Comparison of ENCODE assay signal across 10 cellular contexts in genomic region chr19:54439174-54439851, GRCh38. TPM values are rescaled to one million over a fixed set of nuclear protein-coding genes. Genes with fewer than 3 reads are reported as not detected.
DNase-seq lines count a peak whose midpoint lies in the region; ATAC-seq and TF ChIP-seq lines count a peak whose summit lies in the region.
"Had no signal": no experiment of that assay in that cellular context is flagged by ENCODE, and none has a peak within 500 bp of the region (broad histone marks: within the 10 kb centered on the region; RNA-seq: fewer than 3 reads in every experiment).

No MANE protein-coding gene starts in this region.

- WGBS in liver = 81% methylated on average over 15 of the region's 15 CpGs

- peak overlapping the region; percentile 7 to 62 (median 26) for H3K4me3 Mint-ChIP-seq in brain
- H3K4me3 Mint-ChIP-seq: natural killer cell treated with Interleukin-12 subunit alpha and Interleukin-12 subunit beta and Interleukin-15 and Interleukin-18, amount 100 ng/mL, for 72 hours had no signal

- H3K9me3 ChIP-seq in liver (ENCODE audit: control insufficient read depth in 4 of 4, low read length in 3 of 4) = no peaks in the 10 kb centered on the region
- H3K9me3 ChIP-seq: SJSA1 had no signal

- H3K4me3 ChIP-seq in liver (ENCODE audit: low read depth in 1 of 3, low read length in 3 of 3) = no peak overlapping the region
- H3K4me3 ChIP-seq: SJSA1 had no signal

- H3K27me3 Mint-ChIP-seq in brain = no peaks in the 10 kb centered on the region
- H3K27me3 Mint-ChIP-seq: natural killer cell treated with Interleukin-12 subunit alpha and Interleukin-12 subunit beta and Interleukin-15 and Interleukin-18, amount 100 ng/mL, for 72 hours had no signal

- POLR2A ChIA-PET in GM10248 (lab: Yijun Ruan, JAX) = interaction anchor here (1.1 to 2.4 kb wide), 2 partner anchors 9 to 10 kb away, joined by 3 to 6 read pairs; partner anchors contain the start of gene LENG8

- TF ChIP-seq RAD21 in liver (IDR thresholded peaks at IDR 0.05) = peak in 1 of 2 donors; percentile 51

- ATAC-seq in GM18867 (IDR thresholded peaks at IDR 0.05; ENCODE audit: unreplicated experiment) = no peak

- H3K9me3 Mint-ChIP-seq in brain = no peaks in the 10 kb centered on the region
- H3K9me3 Mint-ChIP-seq: natural killer cell treated with Interleukin-12 subunit alpha and Interleukin-12 subunit beta and Interleukin-15 and Interleukin-18, amount 100 ng/mL, for 72 hours had no signal

- peaks cover 70% of the 10 kb centered on the region for H3K4me1 Mint-ChIP-seq in brain

- H3K4me1 ChIP-seq in liver (ENCODE audit: control insufficient read depth in 4 of 4, insufficient read depth in 4 of 4, low read length in 3 of 4) = peaks cover 0 to 6% (median 4%) of the 10 kb centered on the region in 4 donors
- H3K4me1 ChIP-seq: SJSA1 had no signal

- no peak overlapping the region for H3K9ac ChIP-seq in liver (ENCODE audit: low read depth in 1 of 2, low read length in 2 of 2)

- H3K27me3 ChIP-seq in liver (ENCODE audit: control insufficient read depth in 4 of 4, insufficient read depth in 4 of 4, low read length in 3 of 4) = no peaks in the 10 kb centered on the region
- H3K27me3 ChIP-seq: SJSA1 had no signal

- H3K36me3 Mint-ChIP-seq in brain = peaks cover 36% of the 10 kb centered on the region

- peak overlapping the region; percentile 68 to 92 (median 83) for H3K27ac Mint-ChIP-seq in brain
- H3K27ac Mint-ChIP-seq: natural killer cell treated with Interleukin-12 subunit alpha and Interleukin-12 subunit beta and Interleukin-15 and Interleukin-18, amount 100 ng/mL, for 72 hours had no signal

- DNase-seq in GM10248 (ENCODE audit: extremely low spot score) (no peak), NCI-H226 (peak; percentile 35), GM03348 (ENCODE audit: low spot score) (no peak), NCI-H1092 treated with DMSO at 0.1 percent for 48 hours (lab: John Stamatoyannopoulos, UW) (no peak), putamen (ENCODE audit: low spot score) (no peak)

- TF ChIP-seq CTCF in GM10248 (IDR thresholded peaks at IDR 0.05; ENCODE audit: control extremely low read depth, extremely low read depth, low read depth, missing control alignments) (peak; percentile 33), brain (conservative IDR thresholded peaks at IDR 0.05) (peak; percentile 57 to 75), liver (IDR thresholded peaks at IDR 0.05; ENCODE audit: low read depth, low read length, missing input control) (peak; percentile 12)

- CTCF ChIA-PET in GM10248 (lab: Yijun Ruan, JAX) = interaction anchor here (1.1 to 2.1 kb wide), 2 partner anchors 9 to 15 kb away, joined by 3 to 9 read pairs; partner anchors contain the start of gene LENG8

- no peak overlapping the region for H3K27ac ChIP-seq in liver (ENCODE audit: low read depth in 1 of 2, low read length in 2 of 2)
- H3K27ac ChIP-seq: SJSA1 had no signal

- H3K36me3 ChIP-seq in liver (ENCODE audit: control insufficient read depth in 4 of 4, insufficient read depth in 3 of 4, low read depth in 1 of 4, low read length in 3 of 4) = peaks cover 0 to 4% (median under 1%) of the 10 kb centered on the region in 4 donors
- H3K36me3 ChIP-seq: SJSA1 had no signal

TF ChIP-seq in liver, 16 proteins besides CTCF, POLR2A, EP300 and RAD21:
- TF ChIP-seq JUND (IDR thresholded peaks at IDR 0.05) = no peak
- no peak for TF ChIP-seq FOXA2 (IDR thresholded peaks at IDR 0.05)
- TF ChIP-seq MAX (IDR thresholded peaks at IDR 0.05) = no peak
- no peak for TF ChIP-seq SP1 (IDR thresholded peaks at IDR 0.05)
- no peak for TF ChIP-seq TAF1 (conservative IDR thresholded peaks at IDR 0.05)
- TF ChIP-seq EGR1 (IDR thresholded peaks at IDR 0.05; ENCODE audit: low read depth in 2 of 2) = no peak
- no peak for TF ChIP-seq REST (IDR thresholded peaks at IDR 0.05)
- TF ChIP-seq RXRA (IDR thresholded peaks at IDR 0.05) = no peak
- TF ChIP-seq NR2F2 (IDR thresholded peaks at IDR 0.05) = no peak
TF ChIP-seq in liver: peak in this region for 0.

RNA-seq across cellular contexts. Expression of gene LENG8, which starts 9.7 kb away (rescaled TPM):
- polyA plus RNA-seq in brain (ENCODE audit: insufficient read depth, low read depth, low replicate concordance) = 30.9 TPM
- total RNA-seq in liver = 10 to 100 TPM; 16.0 to 46.7 TPM
- polyA plus RNA-seq in liver = 10 to 100 TPM in 1 of 2 donors, 1 to 10 TPM in 1; 6.9 to 21.4 TPM

RNA-seq across cellular contexts. Expression of gene TTYH1, which starts 24.0 kb away (rescaled TPM):
- polyA plus RNA-seq in brain (ENCODE audit: insufficient read depth, low read depth, low replicate concordance) (211 TPM), liver (under 1 TPM; 0.28 to 0.79 TPM)
- 1 to 10 TPM in 1 of 2 donors, under 1 TPM in 1; 0.42 to 1.1 TPM for total RNA-seq in liver
- total RNA-seq: SJSA1 had no signal

RNA-seq across cellular contexts. Expression of gene LENG9, which starts 24.3 kb away (rescaled TPM):
- polyA plus RNA-seq in brain (ENCODE audit: insufficient read depth, low read depth, low replicate concordance) (1.5 TPM), liver (1 to 10 TPM in 1 of 2 donors, under 1 TPM in 1; 0.19 to 2.6 TPM)
- 1 to 10 TPM; 1.3 to 6.9 TPM for total RNA-seq in liver

RNA-seq across cellular contexts. Expression of gene CDC42EP5, which starts 33.8 kb away (rescaled TPM):
- polyA plus RNA-seq in brain (ENCODE audit: insufficient read depth, low read depth, low replicate concordance) = 1.4 TPM
- under 1 TPM; 0.28 to 0.84 TPM for total RNA-seq in liver
- polyA plus RNA-seq in liver = 1 to 10 TPM in 1 of 2 donors, not detected in 1; 2.2 TPM
- total RNA-seq: natural killer cell treated with Interleukin-12 subunit alpha and Interleukin-12 subunit beta and Interleukin-15 and Interleukin-18, amount 100 ng/mL, for 72 hours had no signal

Comparison
In these comparisons a context has a peak if more than half of its experiments do, and no peak if none do; other contexts are left out.
1. CTCF ChIP-seq: peak in every context shown above with its lines; median percentile 66 in brain; 33 in GM10248; 12 in liver.
2. RNA of gene TTYH1, which starts 24.0 kb away (polyA plus RNA-seq): 211 TPM in brain (single experiment); 0.28 to 0.79 TPM in liver; every median in the first group is over 100 times any median in the second.